1 cellular context compared by ENCODE assay signal in the genomic region with DNA sequence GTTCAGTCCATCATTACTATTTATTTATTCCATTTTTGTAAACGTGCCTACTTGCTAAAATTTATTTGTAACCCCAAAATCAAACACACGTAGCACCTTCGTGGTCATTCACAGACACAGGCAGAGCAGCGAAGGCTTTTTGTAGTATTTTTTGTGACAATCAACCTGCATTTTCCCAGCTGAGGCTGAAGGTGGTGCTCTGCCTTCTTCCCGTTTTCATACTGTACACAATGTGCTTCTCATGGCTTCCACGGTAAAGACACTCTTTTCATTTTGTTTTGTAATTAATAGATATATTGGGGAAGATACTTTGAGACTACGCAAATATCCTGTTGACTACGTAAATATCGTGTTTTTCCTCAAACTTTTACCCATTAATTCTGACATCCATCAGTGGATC.
TF ChIP-seq lines count a peak whose summit lies in the region.

No MANE protein-coding gene starts in this region.

TF ChIP-seq in SK-N-SH treated with all-trans-retinoic acid at 6 μM for 48 hours, 23 proteins besides CTCF, POLR2A, EP300 and RAD21 (continued from another document):
- TF ChIP-seq, protein P1, sequence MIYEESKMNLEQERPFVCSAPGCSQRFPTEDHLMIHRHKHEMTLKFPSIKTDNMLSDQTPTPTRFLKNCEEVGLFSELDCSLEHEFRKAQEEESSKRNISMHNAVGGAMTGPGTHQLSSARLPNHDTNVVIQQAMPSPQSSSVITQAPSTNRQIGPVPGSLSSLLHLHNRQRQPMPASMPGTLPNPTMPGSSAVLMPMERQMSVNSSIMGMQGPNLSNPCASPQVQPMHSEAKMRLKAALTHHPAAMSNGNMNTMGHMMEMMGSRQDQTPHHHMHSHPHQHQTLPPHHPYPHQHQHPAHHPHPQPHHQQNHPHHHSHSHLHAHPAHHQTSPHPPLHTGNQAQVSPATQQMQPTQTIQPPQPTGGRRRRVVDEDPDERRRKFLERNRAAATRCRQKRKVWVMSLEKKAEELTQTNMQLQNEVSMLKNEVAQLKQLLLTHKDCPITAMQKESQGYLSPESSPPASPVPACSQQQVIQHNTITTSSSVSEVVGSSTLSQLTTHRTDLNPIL (CRISPR knock-in tag; IDR thresholded peaks at IDR 0.05; ENCODE audit: low read depth) = no peak
- TF ChIP-seq PPARA (CRISPR knock-in tag; IDR thresholded peaks at IDR 0.05; ENCODE audit: borderline replicate concordance) (no peak), TOX (CRISPR knock-in tag; IDR thresholded peaks at IDR 0.05; ENCODE audit: borderline replicate concordance) (no peak), ZNF70 (CRISPR knock-in tag; IDR thresholded peaks at IDR 0.05) (no peak), ARNTL (CRISPR knock-in tag; IDR thresholded peaks at IDR 0.05; ENCODE audit: borderline replicate concordance, low read depth) (no peak), CSDC2 (CRISPR knock-in tag; IDR thresholded peaks at IDR 0.05) (no peak), TCF4 (CRISPR knock-in tag; IDR thresholded peaks at IDR 0.05; ENCODE audit: borderline replicate concordance) (no peak), ZNF565 (CRISPR knock-in tag; conservative IDR thresholded peaks at IDR 0.05; ENCODE audit: low read depth) (no peak), OSR1 (CRISPR knock-in tag; IDR thresholded peaks at IDR 0.05) (no peak), ZC3H10 (CRISPR knock-in tag; IDR thresholded peaks at IDR 0.05) (no peak)
